19 cellular contexts compared by ENCODE assay signal in the genomic region with DNA sequence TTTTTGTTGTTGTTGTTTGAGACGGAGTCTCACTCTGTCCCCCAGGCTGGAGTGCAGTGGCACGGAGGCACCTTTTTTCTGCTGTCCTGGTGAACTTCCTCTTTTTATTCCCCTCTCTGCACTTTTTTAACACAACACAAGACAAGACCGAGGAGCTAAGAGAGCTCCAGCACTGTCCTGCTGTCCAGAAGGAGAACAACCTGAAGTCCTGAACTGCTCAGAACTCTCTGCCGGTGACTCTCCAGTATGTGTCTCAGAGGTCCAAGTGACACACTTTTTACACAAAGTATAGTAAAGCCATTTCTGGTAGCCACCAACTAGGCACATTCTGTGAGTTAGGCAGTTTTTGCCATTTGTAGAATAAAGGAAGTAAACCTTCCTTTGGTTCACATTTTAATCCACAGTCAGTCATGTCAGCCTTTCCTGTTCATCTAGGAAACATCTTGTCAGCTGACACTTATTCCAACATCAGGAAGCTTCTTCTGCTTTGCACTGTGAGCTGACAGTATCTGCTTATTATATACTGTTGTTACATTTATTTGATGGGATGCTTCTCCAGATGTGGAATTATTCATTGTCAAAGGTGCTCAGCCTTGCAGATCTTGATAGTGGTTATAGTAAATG. TPM values are rescaled to one million over a fixed set of nuclear protein-coding genes. Genes with fewer than 3 reads are reported as not detected.
DNase-seq lines count a peak whose midpoint lies in the region; ATAC-seq and TF ChIP-seq lines count a peak whose summit lies in the region.
"Had no signal": no experiment of that assay in that cellular context is flagged by ENCODE, and none has a peak within 500 bp of the region (broad histone marks: within the 10 kb centered on the region; RNA-seq: fewer than 3 reads in every experiment).

No MANE protein-coding gene starts in this region.

- no peaks in the 10 kb centered on the region for H3K27me3 Mint-ChIP-seq in activated B cell treated with CpG ODN at 0.5 μM for 24 hours
- peaks cover 13% of the 10 kb centered on the region for H3K27me3 Mint-ChIP-seq in osteocyte (ENCODE audit: unreplicated experiment)

- H3K36me3 Mint-ChIP-seq in activated B cell treated with CpG ODN at 0.5 μM for 24 hours (ENCODE audit: low read depth) (no peaks in the 10 kb centered on the region), osteocyte (ENCODE audit: unreplicated experiment) (no peaks in the 10 kb centered on the region)

- H3K79me2 ChIP-seq in osteoblast (ENCODE audit: insufficient read depth, low read length), result no peaks in the 10 kb centered on the region

- no peak overlapping the region for H3K4me3 ChIP-seq in osteoblast (ENCODE audit: insufficient read depth, low read length)
- H3K4me3 ChIP-seq: gastrocnemius medialis, Peyer's patch, skin epidermis had no signal

- peak overlapping the region; percentile 61 for H3K27ac Mint-ChIP-seq in activated B cell treated with CpG ODN at 0.5 μM for 24 hours
- no peak overlapping the region for H3K27ac Mint-ChIP-seq in osteocyte (ENCODE audit: unreplicated experiment)
- H3K27ac Mint-ChIP-seq: H9 had no signal

- H3K4me3 Mint-ChIP-seq in activated B cell treated with CpG ODN at 0.5 μM for 24 hours (no peak overlapping the region), osteocyte (ENCODE audit: unreplicated experiment) (no peak overlapping the region)
- H3K4me3 Mint-ChIP-seq: H9 had no signal

- CTCF ChIA-PET in activated B cell treated with CpG ODN at 0.5 μM for 24 hours (lab: Charles Lee), result interaction anchor here (0.8 kb wide), 1 partner anchor 216 kb away, joined by 3 read pairs; no protein-coding TSS in a partner anchor

- no peaks in the 10 kb centered on the region for H4K20me1 ChIP-seq in osteoblast (ENCODE audit: insufficient read depth, low read length)

- no peak for TF ChIP-seq CTCF in activated B cell treated with CpG ODN at 0.5 μM for 24 hours (IDR thresholded peaks at IDR 0.05)
- no peak for TF ChIP-seq CTCF in osteoblast (IDR thresholded peaks at IDR 0.05; ENCODE audit: extremely low read depth, low read depth, low read length)
- no peak for TF ChIP-seq CTCF in osteocyte (IDR thresholded peaks at IDR 0.05)

- H3K27me3 ChIP-seq in osteoblast (ENCODE audit: insufficient read depth, low read length), result peaks cover 3% of the 10 kb centered on the region
- H3K27me3 ChIP-seq: gastrocnemius medialis, neutrophil, Peyer's patch had no signal

- H3K4me2 ChIP-seq in osteoblast (ENCODE audit: insufficient read depth, low read length), result peak overlapping the region; percentile 64

- H3K4me1 Mint-ChIP-seq in activated B cell treated with CpG ODN at 0.5 μM for 24 hours, result peaks cover 39% of the 10 kb centered on the region
- no peaks in the 10 kb centered on the region for H3K4me1 Mint-ChIP-seq in osteocyte (ENCODE audit: unreplicated experiment)
- H3K4me1 Mint-ChIP-seq: H9 had no signal

- H3K36me3 ChIP-seq in osteoblast (ENCODE audit: insufficient read depth, low read length), result no peaks in the 10 kb centered on the region
- H3K36me3 ChIP-seq: gastrocnemius medialis, neutrophil, Peyer's patch had no signal

- peak overlapping the region; percentile 40 for H3K27ac ChIP-seq in osteoblast (ENCODE audit: low read depth, low read length)
- H3K27ac ChIP-seq: gastrocnemius medialis, neutrophil had no signal

- DNase-seq in MV-4-11 (lab: John Stamatoyannopoulos, UW) (peak; percentile 73), activated B cell treated with CpG ODN at 0.5 μM for 24 hours (no peak), osteoblast (ENCODE audit: insufficient read length, low spot score, missing footprints) (no peak), HPDE6-E6E7 (ENCODE audit: extremely low spot score) (no peak), iPS-NIHi7 (ENCODE audit: extremely low spot score) (no peak), osteocyte (ENCODE audit: extremely low spot score, unreplicated experiment) (no peak)
- DNase-seq: activated CD4-positive, alpha-beta T cell treated with anti-CD3 and anti-CD28 coated beads, Interleukin-2, amount 50 U/mL, for 4 hours; central memory CD4-positive, alpha-beta T cell; DMS153; gastrocnemius medialis; H9; IMR-90; mesendoderm; Peyer's patch; stimulated activated naive CD4-positive, alpha-beta T cell; T-helper 2 cell had no signal

- H2AFZ ChIP-seq in osteoblast (ENCODE audit: low read length), result peak overlapping the region; percentile 53

- intact Hi-C loops in activated B cell treated with CpG ODN at 0.5 μM for 24 hours (cut with micrococcal nuclease), result loop anchor here (1.0 kb wide), 1 partner anchor 25 kb away; no protein-coding TSS in a partner anchor

- POLR2A ChIA-PET in activated B cell treated with CpG ODN at 0.5 μM for 24 hours (lab: Charles Lee), result interaction anchor here (0.6 to 1.3 kb wide), 2 partner anchors 24 to 34 kb away, joined by 4 read pairs; no protein-coding TSS in a partner anchor

- no peaks in the 10 kb centered on the region for H3K9me3 ChIP-seq in osteoblast (ENCODE audit: low read depth, low read length)
- H3K9me3 ChIP-seq: gastrocnemius medialis, neutrophil, Peyer's patch had no signal

- H3K4me1 ChIP-seq in osteoblast (ENCODE audit: insufficient read depth, low read length), result peaks cover 14% of the 10 kb centered on the region
- H3K4me1 ChIP-seq: gastrocnemius medialis, Peyer's patch had no signal

- ATAC-seq in GM19324 (IDR thresholded peaks at IDR 0.05; ENCODE audit: low FRiP score, unreplicated experiment) (peak; percentile 27), activated B cell treated with CpG ODN at 0.5 μM for 24 hours (ENCODE audit: low read depth) (no peak)
- ATAC-seq: gastrocnemius medialis had no signal

- H3K9me3 Mint-ChIP-seq in activated B cell treated with CpG ODN at 0.5 μM for 24 hours (peaks cover 3% of the 10 kb centered on the region), osteocyte (ENCODE audit: unreplicated experiment) (no peaks in the 10 kb centered on the region)
- H3K9me3 Mint-ChIP-seq: H9 had no signal

RNA-seq across cellular contexts. Expression of gene TXNDC5, which starts 28.1 kb away (rescaled TPM):
- 68.2 TPM in 2 replicates for total RNA-seq in activated B cell treated with CpG ODN at 0.5 μM for 24 hours
- total RNA-seq in osteoblast, result 189 and 344 TPM in 2 replicates
- total RNA-seq in osteocyte, result 148 and 153 TPM in 2 replicates
